In the genomic region with DNA sequence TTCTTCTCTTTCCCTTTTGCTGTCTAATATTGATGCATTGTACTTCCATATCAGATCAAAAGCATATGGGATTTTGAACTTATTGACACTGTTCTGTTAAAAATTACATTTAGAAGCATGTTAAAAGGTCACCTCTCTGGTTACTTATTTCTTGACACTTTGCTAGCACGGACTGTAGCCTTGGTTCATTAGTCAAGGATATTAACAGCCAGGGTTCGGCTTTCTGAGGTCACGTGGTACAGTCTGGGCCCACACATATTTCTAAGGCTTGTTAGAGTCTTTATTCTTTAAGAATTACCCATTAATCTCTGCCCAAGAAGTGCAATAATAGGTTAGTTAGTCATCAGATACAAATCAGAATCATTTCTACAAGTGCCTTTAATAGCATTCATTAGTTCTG, we compare ENCODE assay signal across 18 cellular contexts.
DNase-seq lines count a peak whose midpoint lies in the region; ATAC-seq, FAIRE-seq and TF ChIP-seq lines count a peak whose summit lies in the region.
"Had no signal": no experiment of that assay in that cellular context is flagged by ENCODE, and none has a peak within 500 bp of the region (broad histone marks: within the 10 kb centered on the region; RNA-seq: fewer than 3 reads in every experiment).

No MANE protein-coding gene starts in this region.

- no peak overlapping the region for H3K18ac ChIP-seq in IMR-90 (ENCODE audit: low read depth, low read length)

- no peak overlapping the region for H2BK5ac ChIP-seq in IMR-90 (ENCODE audit: low read depth, low read length, poor library complexity, severe bottlenecking)

- DNase-seq in IMR-90 (no peak), left kidney (ENCODE audit: low read depth, low spot score) (peak; percentile 75), posterior cingulate gyrus (no peak), occipital lobe (lab: John Stamatoyannopoulos, UW) (no peak), frontal cortex (ENCODE audit: low spot score in 2 of 2) (no peak), NCI-H2171 (lab: John Stamatoyannopoulos, UW) (no peak)
- DNase-seq: Caco-2; CD4-positive, alpha-beta T cell; GF-D8; H9; Karpas-422; NCI-H1417 treated with DMSO at 0.1 percent for 48 hours; NCI-H1930; NCI-H345; NCI-H524 treated with DMSO at 0.1 percent for 48 hours had no signal

- H2BK15ac ChIP-seq in IMR-90 (ENCODE audit: low read depth, low read length): no peak overlapping the region

- H2BK120ac ChIP-seq in IMR-90 (ENCODE audit: low read depth, low read length): no peak overlapping the region

- peak; percentile 47 for ATAC-seq in GM18508 (IDR thresholded peaks at IDR 0.05; ENCODE audit: insufficient read depth, unreplicated experiment)
- peak; percentile 69 for ATAC-seq in HG02759 (IDR thresholded peaks at IDR 0.05; ENCODE audit: unreplicated experiment)
- no peak for ATAC-seq in IMR-90 (ENCODE audit: low read depth)

- H3K23ac ChIP-seq in IMR-90 (ENCODE audit: low read depth, low read length): no peak overlapping the region

- no peak overlapping the region for H3K56ac ChIP-seq in IMR-90 (ENCODE audit: extremely low read depth, insufficient read depth, low read length)

- no peak overlapping the region for H2AK9ac ChIP-seq in IMR-90 (replicated peaks; ENCODE audit: low read depth, low read length, poor library complexity)

- intact Hi-C loops in IMR-90 (cut with micrococcal nuclease) (no loop called here), posterior cingulate gyrus (cut with DNase I) (no loop called here)

- H3K4me2 ChIP-seq in IMR-90 (ENCODE audit: low read depth, low read length): no peak overlapping the region

- no peak overlapping the region for H3K27ac ChIP-seq in IMR-90 (ENCODE audit: insufficient read depth, low read length)

- H3K4ac ChIP-seq in IMR-90 (ENCODE audit: low read depth, low read length): no peak overlapping the region

- TF ChIP-seq RAD21 in IMR-90 (IDR thresholded peaks at IDR 0.05; ENCODE audit: low read length): no peak

- no peaks in the 10 kb centered on the region for H3K36me3 ChIP-seq in IMR-90 (ENCODE audit: control insufficient read depth, insufficient read depth, low read length)

- in situ Hi-C loops in IMR-90 (cut with MboI; ENCODE audit: low sequenced_read_pairs): no loop called here

- no CpG with 5 or more reads among the region's 3 CpGs for WGBS in IMR-90 (ENCODE audit: extremely low coverage in 2 of 2, insufficient read length in 1 of 2), 2 experiments

- no peaks in the 10 kb centered on the region for H3K79me1 ChIP-seq in IMR-90 (ENCODE audit: low read depth in 1 of 2, low read length in 2 of 2)

- no peak overlapping the region for H2AK5ac ChIP-seq in IMR-90 (ENCODE audit: low read depth, low read length)

- no peaks in the 10 kb centered on the region for H3K9me1 ChIP-seq in IMR-90 (ENCODE audit: insufficient read depth, low read length)

- no peaks in the 10 kb centered on the region for H3K27me3 ChIP-seq in IMR-90 (ENCODE audit: control insufficient read depth, insufficient read depth, low read length)

- H2AFZ ChIP-seq in IMR-90 (replicated peaks; ENCODE audit: low read length, poor library complexity): no peak overlapping the region

- TF ChIP-seq POLR2A in IMR-90 (IDR thresholded peaks at IDR 0.05; ENCODE audit: low read depth, low read length): no peak

- no peak overlapping the region for H3K9ac ChIP-seq in IMR-90 (ENCODE audit: low read depth, low read length)

- no peaks in the 10 kb centered on the region for H3K9me3 ChIP-seq in IMR-90 (ENCODE audit: control insufficient read depth, insufficient read depth, low read length)
- H3K9me3 ChIP-seq: Caco-2 had no signal

- H3K14ac ChIP-seq in IMR-90 (replicated peaks; ENCODE audit: low read depth, low read length): no peak overlapping the region

- no peak for TF ChIP-seq CTCF in IMR-90 (conservative IDR thresholded peaks at IDR 0.05; ENCODE audit: low read depth, low read length)

- no peak overlapping the region for H3K4me3 ChIP-seq in IMR-90 (ENCODE audit: insufficient read depth, low read depth, low read length)

- POLR2A ChIA-PET in IMR-90 (lab: Charles Lee; ENCODE audit: unreplicated experiment): no interaction called here

- no peaks in the 10 kb centered on the region for H3K4me1 ChIP-seq in IMR-90 (ENCODE audit: control insufficient read depth, insufficient read depth, low read length)
- H3K4me1 ChIP-seq: Caco-2 had no signal

- no peaks in the 10 kb centered on the region for H4K20me1 ChIP-seq in IMR-90 (ENCODE audit: insufficient read depth, low read length)

- dilution Hi-C loops in IMR-90 (cut with HindIII; ENCODE audit: low sequenced_read_pairs, unreplicated experiment): no loop called here

- no peak overlapping the region for H4K5ac ChIP-seq in IMR-90 (ENCODE audit: low read depth, low read length)

- BruUV-seq in IMR-90 (replicated peaks; lab: Mats Ljungman, UMichigan): no TSS peak

- H4K91ac ChIP-seq in IMR-90 (ENCODE audit: insufficient read depth, low read depth, low read length): no peak overlapping the region

- H4K8ac ChIP-seq in IMR-90 (ENCODE audit: low read depth in 2 of 2, low read length in 2 of 2): no peak overlapping the region

- no peak overlapping the region for H2BK20ac ChIP-seq in IMR-90 (ENCODE audit: low read depth, low read length)

- no peak for FAIRE-seq in frontal cortex (lab: Jason Lieb, UNC)
- FAIRE-seq: A204.1 had no signal

- CTCF ChIA-PET in IMR-90 (lab: Yijun Ruan, JAX): no interaction called here

TF ChIP-seq in IMR-90, 13 proteins besides CTCF, POLR2A, EP300 and RAD21:
- TF ChIP-seq MXI1 (IDR thresholded peaks at IDR 0.05; ENCODE audit: borderline replicate concordance, low read depth, low read length): no peak
- TF ChIP-seq, protein P1, sequence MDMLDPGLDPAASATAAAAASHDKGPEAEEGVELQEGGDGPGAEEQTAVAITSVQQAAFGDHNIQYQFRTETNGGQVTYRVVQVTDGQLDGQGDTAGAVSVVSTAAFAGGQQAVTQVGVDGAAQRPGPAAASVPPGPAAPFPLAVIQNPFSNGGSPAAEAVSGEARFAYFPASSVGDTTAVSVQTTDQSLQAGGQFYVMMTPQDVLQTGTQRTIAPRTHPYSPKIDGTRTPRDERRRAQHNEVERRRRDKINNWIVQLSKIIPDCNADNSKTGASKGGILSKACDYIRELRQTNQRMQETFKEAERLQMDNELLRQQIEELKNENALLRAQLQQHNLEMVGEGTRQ (IDR thresholded peaks at IDR 0.05; ENCODE audit: low read depth, low read length): peak; percentile 7; the same call in 1 of the 2 replicates
